In genomic region chr1:54122131-54122751, GRCh38 we compare ENCODE assay signal across 1 cellular context.
TF ChIP-seq lines count a peak whose summit lies in the region.

No MANE protein-coding gene starts in this region.

TF ChIP-seq in GM23338, 12 proteins besides CTCF, POLR2A, EP300 and RAD21:
- no peak for TF ChIP-seq ETS1 (IDR thresholded peaks at IDR 0.05)
- no peak for TF ChIP-seq EZH2phosphoT487 (IDR thresholded peaks at IDR 0.05; ENCODE audit: unreplicated experiment)
- TF ChIP-seq CREB1 (CRISPR knock-in tag; IDR thresholded peaks at IDR 0.05; ENCODE audit: low read depth) = no peak
- TF ChIP-seq STAT1 (IDR thresholded peaks at IDR 0.05; ENCODE audit: unreplicated experiment) = no peak
- no peak for TF ChIP-seq REST (IDR thresholded peaks at IDR 0.05; ENCODE audit: unreplicated experiment)
- TF ChIP-seq JUNB (IDR thresholded peaks at IDR 0.05; ENCODE audit: unreplicated experiment) = no peak
- no peak for TF ChIP-seq ZNF331 (CRISPR knock-in tag; IDR thresholded peaks at IDR 0.05; ENCODE audit: low read depth)
- TF ChIP-seq POLR2AphosphoS5 (IDR thresholded peaks at IDR 0.05; ENCODE audit: low read depth) = no peak
- TF ChIP-seq ZNF114 (CRISPR knock-in tag; IDR thresholded peaks at IDR 0.05) = no peak
- TF ChIP-seq EZH2 (IDR thresholded peaks at IDR 0.05; ENCODE audit: low read depth, unreplicated experiment) = no peak
- no peak for TF ChIP-seq ZNF462 (CRISPR knock-in tag; IDR thresholded peaks at IDR 0.05)
- no peak for TF ChIP-seq NANOG (IDR thresholded peaks at IDR 0.05; ENCODE audit: borderline replicate concordance)
